ENCODE assay signal across 12 cellular contexts in genomic region chr20:50248104-50248631, GRCh38. TPM values are rescaled to one million over a fixed set of nuclear protein-coding genes. Genes with fewer than 3 reads are reported as not detected.
DNase-seq lines count a peak whose midpoint lies in the region; ATAC-seq and TF ChIP-seq lines count a peak whose summit lies in the region.
"Had no signal": no experiment of that assay in that cellular context is flagged by ENCODE, and none has a peak within 500 bp of the region (broad histone marks: within the 10 kb centered on the region; RNA-seq: fewer than 3 reads in every experiment).

No MANE protein-coding gene starts in this region.

- no TSS peak for BruUV-seq in mammary epithelial cell (replicated peaks; lab: Mats Ljungman, UMichigan)

- H3K27me3 ChIP-seq in mammary epithelial cell (ENCODE audit: insufficient read depth, low read length) (no peaks in the 10 kb centered on the region), lower lobe of right lung (ENCODE audit: low read depth) (no peaks in the 10 kb centered on the region)
- H3K27me3 ChIP-seq: ascending aorta had no signal

- H3K4me1 ChIP-seq in mammary epithelial cell (ENCODE audit: insufficient read depth, low read length) (peaks cover 63% of the 10 kb centered on the region), lower lobe of right lung (no peaks in the 10 kb centered on the region)
- H3K4me1 ChIP-seq: ascending aorta had no signal

- CTCF ChIA-PET in mammary epithelial cell (lab: Charles Lee; ENCODE audit: low non-redundant PET): no interaction called here

- intact Hi-C loops in left cardiac atrium (cut with DNase I) (no loop called here), cardiac septum (cut with DNase I) (no loop called here), mammary epithelial cell (cut with micrococcal nuclease) (no loop called here), lower lobe of right lung (cut with DNase I) (no loop called here)

- no peaks in the 10 kb centered on the region for H3K4me1 Mint-ChIP-seq in T-helper 2 cell treated with Interferon-gamma antibody and Interleukin-4, amounts not matched to agents 5 μg/mL and 100 μg/mL, for 36 hours (ENCODE audit: low read depth)

- H3K27me3 Mint-ChIP-seq in T-helper 2 cell treated with Interferon-gamma antibody and Interleukin-4, amounts not matched to agents 5 μg/mL and 100 μg/mL, for 36 hours (ENCODE audit: low read depth): no peaks in the 10 kb centered on the region

- H3K27ac Mint-ChIP-seq in T-helper 2 cell treated with Interferon-gamma antibody and Interleukin-4, amounts not matched to agents 5 μg/mL and 100 μg/mL, for 36 hours: no peak overlapping the region

- H3K79me2 ChIP-seq in mammary epithelial cell (ENCODE audit: insufficient read depth, low read length): no peaks in the 10 kb centered on the region

- no peaks in the 10 kb centered on the region for H4K20me1 ChIP-seq in mammary epithelial cell (ENCODE audit: insufficient read depth, low read length)

- H3K36me3 ChIP-seq in mammary epithelial cell (ENCODE audit: insufficient read depth, low read length): no peaks in the 10 kb centered on the region
- H3K36me3 ChIP-seq in lower lobe of right lung: no peaks in the 10 kb centered on the region
- H3K36me3 ChIP-seq: ascending aorta had no signal

- H3K4me3 ChIP-seq in mammary epithelial cell (replicated peaks in 1 of 3; ENCODE audit: insufficient read depth in 1 of 3, low read depth in 2 of 3, low read length in 3 of 3) (no peak overlapping the region), lower lobe of right lung (no peak overlapping the region)
- H3K4me3 ChIP-seq: ascending aorta had no signal

- in situ Hi-C loops in mammary epithelial cell (cut with MboI; ENCODE audit: low sequenced_read_pairs in 2 of 2): no loop called here

- H3K4me2 ChIP-seq in mammary epithelial cell (ENCODE audit: insufficient read depth, low read depth, low read length): peak overlapping the region; percentile 0

- no peak overlapping the region for H3K4me3 Mint-ChIP-seq in T-helper 2 cell treated with Interferon-gamma antibody and Interleukin-4, amounts not matched to agents 5 μg/mL and 100 μg/mL, for 36 hours

- dilution Hi-C loops in mammary epithelial cell (cut with HindIII; ENCODE audit: low sequenced_read_pairs): loop anchor here (5.0 kb wide), 2 partner anchors 54 to 199 kb away; no protein-coding TSS in a partner anchor

- no peak overlapping the region for H3K9ac ChIP-seq in mammary epithelial cell (ENCODE audit: insufficient read depth, low read length)

- H3K27ac ChIP-seq in mammary epithelial cell (ENCODE audit: insufficient read depth, low read depth, low read length): no peak overlapping the region
- no peak overlapping the region for H3K27ac ChIP-seq in lower lobe of right lung
- H3K27ac ChIP-seq: ascending aorta had no signal

- ATAC-seq in left cardiac atrium (peak; percentile 6 to 86), lower lobe of right lung (peak; percentile 18 to 21), HG03025 (IDR thresholded peaks at IDR 0.05; ENCODE audit: low FRiP score, unreplicated experiment) (no peak)

- WGBS in mammary epithelial cell (ENCODE audit: low coverage, missing lambda C conversion rate): 56% methylated on average over 13 of the region's 17 CpGs

- H3K36me3 Mint-ChIP-seq in T-helper 2 cell treated with Interferon-gamma antibody and Interleukin-4, amounts not matched to agents 5 μg/mL and 100 μg/mL, for 36 hours (ENCODE audit: low read depth): no peaks in the 10 kb centered on the region

- H3K9me3 Mint-ChIP-seq in T-helper 2 cell treated with Interferon-gamma antibody and Interleukin-4, amounts not matched to agents 5 μg/mL and 100 μg/mL, for 36 hours: no peaks in the 10 kb centered on the region

- no peak for TF ChIP-seq CTCF in mammary epithelial cell (conservative IDR thresholded peaks at IDR 0.05 in 1 of 2, IDR thresholded peaks at IDR 0.05 in 1 of 2; ENCODE audit: extremely low read depth in 1 of 2, insufficient read depth in 1 of 2, low read depth in 1 of 2, low read length in 2 of 2)
- no peak for TF ChIP-seq CTCF in lower lobe of right lung (IDR thresholded peaks at IDR 0.05)

- DNase-seq in left cardiac atrium: no peak
- no peak for DNase-seq in cardiac septum (ENCODE audit: low spot score)
- DNase-seq in mammary epithelial cell: peak; percentile 64
- DNase-seq in lower lobe of right lung: no peak
- DNase-seq in iPS-NIHi7 (ENCODE audit: extremely low spot score): no peak
- no peak for DNase-seq in cerebellar cortex (ENCODE audit: low spot score)
- no peak for DNase-seq in T-helper 2 cell treated with Interferon-gamma antibody and Interleukin-4, amounts not matched to agents 5 μg/mL and 100 μg/mL, for 36 hours (ENCODE audit: low spot score)
- DNase-seq: ACHN; activated CD8-positive, alpha-beta memory T cell treated with anti-CD3 and anti-CD28 coated beads, Interleukin-2, amount 50 U/mL, for 4 hours; NCI-H187 had no signal

- H2AFZ ChIP-seq in mammary epithelial cell (ENCODE audit: low read depth, low read length): peak overlapping the region; percentile 48

- no peaks in the 10 kb centered on the region for H3K9me3 ChIP-seq in mammary epithelial cell (replicated peaks; ENCODE audit: insufficient read depth, low read length)
- no peaks in the 10 kb centered on the region for H3K9me3 ChIP-seq in lower lobe of right lung
- H3K9me3 ChIP-seq: ascending aorta had no signal

RNA-seq across cellular contexts. Expression of gene CEBPB, which starts 57.5 kb away (rescaled TPM):
- total RNA-seq in left cardiac atrium (100 to 1,000 TPM in 1 of 2 donors, 10 to 100 TPM in 1; 73.2 to 111 TPM), cardiac septum (33.2 TPM), mammary epithelial cell (100 to 1,000 TPM in 1 of 2 donors, 10 to 100 TPM in 1; 81.9 to 166 TPM), lower lobe of right lung (326 TPM)
- 35.3 TPM for polyA plus RNA-seq in mammary epithelial cell
- 6.8 TPM for polyA minus RNA-seq in mammary epithelial cell
